In the genomic region with DNA sequence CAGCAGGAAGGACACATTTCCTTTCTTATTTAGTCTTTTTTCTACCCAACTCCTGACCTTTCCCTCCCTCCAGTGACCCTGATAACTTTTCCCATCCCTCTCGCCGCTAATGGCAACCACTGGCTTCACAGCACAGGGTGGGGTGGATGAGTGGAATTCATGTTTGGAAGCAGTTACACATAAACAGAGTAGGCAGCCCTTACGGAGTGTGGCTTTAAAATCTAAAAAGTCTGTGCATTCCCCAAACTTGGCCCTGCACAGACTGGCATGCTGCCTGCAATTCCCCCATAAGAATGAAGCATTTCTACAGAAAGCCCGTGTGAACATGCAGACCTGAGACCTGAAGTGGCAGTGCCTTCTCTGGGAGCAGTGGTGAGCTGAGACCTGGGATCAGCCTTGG, we compare ENCODE assay signal across 17 cellular contexts.
DNase-seq lines count a peak whose midpoint lies in the region; ATAC-seq and TF ChIP-seq lines count a peak whose summit lies in the region.
"Had no signal": no experiment of that assay in that cellular context is flagged by ENCODE, and none has a peak within 500 bp of the region (broad histone marks: within the 10 kb centered on the region; RNA-seq: fewer than 3 reads in every experiment).

No MANE protein-coding gene starts in this region.

- H3K36me3 Mint-ChIP-seq in activated CD8-positive, alpha-beta memory T cell treated with anti-CD3 and anti-CD28 coated beads, Interleukin-2, amount 10 ng/mL, durations not matched to agents 7 days and 5 days = no peaks in the 10 kb centered on the region
- H3K36me3 Mint-ChIP-seq: CD8-positive, alpha-beta T cell had no signal

- H3K4me3 ChIP-seq in IMR-90 (ENCODE audit: insufficient read depth, low read depth, low read length) (no peak overlapping the region), esophagus muscularis mucosa (no peak overlapping the region), adrenal gland (no peak overlapping the region)
- H3K4me3 ChIP-seq: BLaER1 treated with 17β-estradiol and CSF1 and Interleukin-3, amounts not matched to agents 10 nM and 100 nM had no signal

- TF ChIP-seq CTCF in AG09319 (IDR thresholded peaks at IDR 0.05; ENCODE audit: low read depth, low read length) (no peak), IMR-90 (conservative IDR thresholded peaks at IDR 0.05; ENCODE audit: low read depth, low read length) (no peak), esophagus muscularis mucosa (IDR thresholded peaks at IDR 0.05) (no peak), adrenal gland (IDR thresholded peaks at IDR 0.05) (no peak)

- H3K4me2 ChIP-seq in IMR-90 (ENCODE audit: low read depth, low read length) = no peak overlapping the region
- H3K4me2 ChIP-seq: BLaER1 treated with 17β-estradiol and CSF1 and Interleukin-3, amounts not matched to agents 10 nM and 100 nM; KMS-11 had no signal

- no peak overlapping the region for H2BK5ac ChIP-seq in IMR-90 (ENCODE audit: low read depth, low read length, poor library complexity, severe bottlenecking)

- no peak for TF ChIP-seq EP300 in esophagus muscularis mucosa (IDR thresholded peaks at IDR 0.05)

- no peak overlapping the region for H2BK20ac ChIP-seq in IMR-90 (ENCODE audit: low read depth, low read length)

- no peak overlapping the region for H3K9ac ChIP-seq in IMR-90 (ENCODE audit: low read depth, low read length)
- H3K9ac ChIP-seq: BLaER1 treated with 17β-estradiol and CSF1 and Interleukin-3, amounts not matched to agents 10 nM and 100 nM; KMS-11 had no signal

- H2BK15ac ChIP-seq in IMR-90 (ENCODE audit: low read depth, low read length) = no peak overlapping the region; the same call in 2 of the 3 replicates

- intact Hi-C loops in IMR-90 (cut with micrococcal nuclease) (no loop called here), esophagus muscularis mucosa (cut with DNase I) (no loop called here), sciatic nerve (cut with DNase I) (no loop called here), adrenal gland (cut with DNase I) (no loop called here)

- H3K9me3 Mint-ChIP-seq in activated CD8-positive, alpha-beta memory T cell treated with anti-CD3 and anti-CD28 coated beads, Interleukin-2, amount 10 ng/mL, durations not matched to agents 7 days and 5 days (ENCODE audit: low read depth) = no peaks in the 10 kb centered on the region
- H3K9me3 Mint-ChIP-seq: CD8-positive, alpha-beta T cell had no signal

- H3K36me3 ChIP-seq in IMR-90 (ENCODE audit: control insufficient read depth, insufficient read depth, low read length) (no peaks in the 10 kb centered on the region), esophagus muscularis mucosa (no peaks in the 10 kb centered on the region), adrenal gland (replicated peaks in 1 of 2) (no peaks in the 10 kb centered on the region)
- H3K36me3 ChIP-seq: BLaER1 treated with 17β-estradiol and CSF1 and Interleukin-3, amounts not matched to agents 10 nM and 100 nM had no signal

- H4K20me1 ChIP-seq in IMR-90 (ENCODE audit: insufficient read depth, low read length) = no peaks in the 10 kb centered on the region
- H4K20me1 ChIP-seq: BLaER1 treated with 17β-estradiol and CSF1 and Interleukin-3, amounts not matched to agents 10 nM and 100 nM had no signal

- no peak overlapping the region for H3K18ac ChIP-seq in IMR-90 (ENCODE audit: low read depth, low read length)

- no peaks in the 10 kb centered on the region for H3K9me1 ChIP-seq in IMR-90 (ENCODE audit: insufficient read depth, low read length)

- TF ChIP-seq RAD21 in IMR-90 (IDR thresholded peaks at IDR 0.05; ENCODE audit: low read length) = no peak

- H3K4me1 ChIP-seq in IMR-90 (ENCODE audit: control insufficient read depth, insufficient read depth, low read length) = peaks cover 10% of the 10 kb centered on the region
- peaks cover 0 to 10% (median 7%) of the 10 kb centered on the region in 4 donors for H3K4me1 ChIP-seq in esophagus muscularis mucosa
- no peaks in the 10 kb centered on the region for H3K4me1 ChIP-seq in adrenal gland (replicated peaks in 1 of 2)
- H3K4me1 ChIP-seq: BLaER1 treated with 17β-estradiol and CSF1 and Interleukin-3, amounts not matched to agents 10 nM and 100 nM had no signal

- no peak overlapping the region for H3K4me3 Mint-ChIP-seq in activated CD8-positive, alpha-beta memory T cell treated with anti-CD3 and anti-CD28 coated beads, Interleukin-2, amount 10 ng/mL, durations not matched to agents 7 days and 5 days
- H3K4me3 Mint-ChIP-seq: CD8-positive, alpha-beta T cell had no signal

- H3K56ac ChIP-seq in IMR-90 (ENCODE audit: extremely low read depth, insufficient read depth, low read length) = no peak overlapping the region

- DNase-seq in AG09319 (ENCODE audit: extremely low read depth, low read depth) (peak; percentile 77), IMR-90 (no peak), esophagus muscularis mucosa (ENCODE audit: extremely low spot score) (peak; percentile 60), sciatic nerve (ENCODE audit: low spot score) (no peak), adrenal gland (no peak)
- no peak for DNase-seq in activated CD8-positive, alpha-beta memory T cell treated with anti-CD3 and anti-CD28 coated beads, Interleukin-2, amount 10 ng/mL, durations not matched to agents 7 days and 5 days
- DNase-seq: CD8-positive, alpha-beta T cell; DMS53; NCI-H1417 treated with DMSO at 0.1 percent for 48 hours; NCI-H187 treated with DMSO at 0.1 percent for 48 hours; NCI-H226; NCI-H524; NCI-H82; PC-3 had no signal

- H3K23ac ChIP-seq in IMR-90 (ENCODE audit: low read depth, low read length) = 0 out of 2 replicates have a peak overlapping the region, but pooled peaks have one; percentile 12

- H3K79me1 ChIP-seq in IMR-90 (ENCODE audit: low read depth in 1 of 2, low read length in 2 of 2) = no peaks in the 10 kb centered on the region

- H3K27me3 ChIP-seq in IMR-90 (ENCODE audit: control insufficient read depth, insufficient read depth, low read length) (no peaks in the 10 kb centered on the region), esophagus muscularis mucosa (peaks cover 0 to 7% (median 0%) of the 10 kb centered on the region in 4 donors), adrenal gland (peaks cover 3% of the 10 kb centered on the region)
- H3K27me3 ChIP-seq: BLaER1 treated with 17β-estradiol and CSF1 and Interleukin-3, amounts not matched to agents 10 nM and 100 nM had no signal

- no peak overlapping the region for H4K5ac ChIP-seq in IMR-90 (ENCODE audit: low read depth, low read length)

- H3K4ac ChIP-seq in IMR-90 (ENCODE audit: low read depth, low read length) = 0 out of 2 replicates have a peak overlapping the region, but pooled peaks have one; percentile 2

- no peak overlapping the region; the same call in 1 of the 2 replicates for H4K91ac ChIP-seq in IMR-90 (ENCODE audit: insufficient read depth, low read depth, low read length)

- H2AK5ac ChIP-seq in IMR-90 (ENCODE audit: low read depth, low read length) = no peak overlapping the region

- in situ Hi-C loops in IMR-90 (cut with MboI; ENCODE audit: low sequenced_read_pairs) = no loop called here

- H3K9me3 ChIP-seq in IMR-90 (ENCODE audit: control insufficient read depth, insufficient read depth, low read length) = no peaks in the 10 kb centered on the region
- no peaks in the 10 kb centered on the region for H3K9me3 ChIP-seq in esophagus muscularis mucosa
- peaks cover 0 to 5% (median 0%) of the 10 kb centered on the region in 3 donors for H3K9me3 ChIP-seq in adrenal gland (replicated peaks in 1 of 3)

- dilution Hi-C loops in IMR-90 (cut with HindIII; ENCODE audit: low sequenced_read_pairs, unreplicated experiment) = no loop called here

- no peak overlapping the region for H3K27ac Mint-ChIP-seq in activated CD8-positive, alpha-beta memory T cell treated with anti-CD3 and anti-CD28 coated beads, Interleukin-2, amount 10 ng/mL, durations not matched to agents 7 days and 5 days
- H3K27ac Mint-ChIP-seq: CD8-positive, alpha-beta T cell had no signal

- H3K4me1 Mint-ChIP-seq in activated CD8-positive, alpha-beta memory T cell treated with anti-CD3 and anti-CD28 coated beads, Interleukin-2, amount 10 ng/mL, durations not matched to agents 7 days and 5 days = no peaks in the 10 kb centered on the region

- no peak overlapping the region for H2BK120ac ChIP-seq in IMR-90 (ENCODE audit: low read depth, low read length)

- no peak overlapping the region; a peak in 1 of 4 replicates for H4K8ac ChIP-seq in IMR-90 (ENCODE audit: low read depth in 2 of 2, low read length in 2 of 2)

- H3K14ac ChIP-seq in IMR-90 (replicated peaks; ENCODE audit: low read depth, low read length) = no peak overlapping the region

- BruUV-seq in IMR-90 (replicated peaks; lab: Mats Ljungman, UMichigan) = no TSS peak

- TF ChIP-seq POLR2A in IMR-90 (IDR thresholded peaks at IDR 0.05; ENCODE audit: low read depth, low read length) (no peak), esophagus muscularis mucosa (IDR thresholded peaks at IDR 0.05; ENCODE audit: low read depth) (no peak), adrenal gland (IDR thresholded peaks at IDR 0.05) (no peak)

- H2AFZ ChIP-seq in IMR-90 (replicated peaks; ENCODE audit: low read length, poor library complexity) = peak overlapping the region; percentile 16

- H3K27ac ChIP-seq in IMR-90 (ENCODE audit: insufficient read depth, low read length) (no peak overlapping the region), esophagus muscularis mucosa (replicated peaks in 1 of 4) (no peak overlapping the region), adrenal gland (no peak overlapping the region)
- H3K27ac ChIP-seq: BLaER1 treated with 17β-estradiol and CSF1 and Interleukin-3, amounts not matched to agents 10 nM and 100 nM; KMS-11 had no signal

- CTCF ChIA-PET in IMR-90 (lab: Yijun Ruan, JAX) = no interaction called here
- CTCF ChIA-PET in activated CD8-positive, alpha-beta memory T cell treated with anti-CD3 and anti-CD28 coated beads, Interleukin-2, amount 10 ng/mL, durations not matched to agents 7 days and 5 days (lab: Charles Lee) = no interaction called here

- WGBS in IMR-90 (ENCODE audit: extremely low coverage in 2 of 2, insufficient read length in 1 of 2), 2 experiments = no CpG with 5 or more reads among the region's 4 CpGs
- 38% methylated on average over 4 of the region's 4 CpGs for WGBS in esophagus muscularis mucosa
- WGBS in adrenal gland, 4 donors = 42 to 61% (median 54%) methylated on average over 4 of the region's 4 CpGs

- POLR2A ChIA-PET in IMR-90 (lab: Charles Lee; ENCODE audit: unreplicated experiment) = no interaction called here

- H3K27me3 Mint-ChIP-seq in activated CD8-positive, alpha-beta memory T cell treated with anti-CD3 and anti-CD28 coated beads, Interleukin-2, amount 10 ng/mL, durations not matched to agents 7 days and 5 days = peaks cover 15% of the 10 kb centered on the region

- ATAC-seq in IMR-90 (ENCODE audit: low read depth) = 0 out of 2 replicates have a peak, but pooled peaks have one; percentile 36
- ATAC-seq in sciatic nerve = peak; percentile 61
- ATAC-seq in activated CD8-positive, alpha-beta memory T cell treated with anti-CD3 and anti-CD28 coated beads, Interleukin-2, amount 10 ng/mL, durations not matched to agents 7 days and 5 days = no peak
- ATAC-seq in HG02938 (IDR thresholded peaks at IDR 0.05; ENCODE audit: unreplicated experiment) = no peak
- ATAC-seq: CD8-positive, alpha-beta T cell; PC-3 had no signal

- H2AK9ac ChIP-seq in IMR-90 (replicated peaks; ENCODE audit: low read depth, low read length, poor library complexity) = no peak overlapping the region

TF ChIP-seq in IMR-90, 13 proteins besides CTCF, POLR2A, EP300 and RAD21 (continues in another document):
- TF ChIP-seq FOS (IDR thresholded peaks at IDR 0.05; ENCODE audit: low read depth, low read length) = no peak
- no peak for TF ChIP-seq NFE2L2 (IDR thresholded peaks at IDR 0.05; ENCODE audit: low read depth, low read length)
- TF ChIP-seq CEBPB (IDR thresholded peaks at IDR 0.05; ENCODE audit: low read depth, low read length) = no peak

Comparison
In these comparisons a context has a peak if more than half of its experiments do, and no peak if none do; other contexts are left out.
1. DNase-seq: peak in AG09319 (single experiment) and esophagus muscularis mucosa (single experiment); none in IMR-90 (single experiment), sciatic nerve (single experiment), activated CD8-positive, alpha-beta memory T cell treated with anti-CD3 and anti-CD28 coated beads, Interleukin-2, amount 10 ng/mL, durations not matched to agents 7 days and 5 days (single experiment) and adrenal gland (0 of 7).
2. ATAC-seq: peak in IMR-90 (single experiment) and sciatic nerve (single experiment); none in activated CD8-positive, alpha-beta memory T cell treated with anti-CD3 and anti-CD28 coated beads, Interleukin-2, amount 10 ng/mL, durations not matched to agents 7 days and 5 days (single experiment) and HG02938 (single experiment).